Comparison of ENCODE assay signal across 8 cellular contexts in genomic region chr13:91133941-91134772, GRCh38.
DNase-seq lines count a peak whose midpoint lies in the region; ATAC-seq and TF ChIP-seq lines count a peak whose summit lies in the region.

No MANE protein-coding gene starts in this region.

- DNase-seq in D341Med (ENCODE audit: low spot score) (peak; percentile 59), NCI-H2171 treated with DMSO at 0.1 percent for 48 hours (lab: John Stamatoyannopoulos, UW) (peak; percentile 44), foreskin melanocyte (peak; percentile 54), osteoblast (ENCODE audit: insufficient read length, low spot score, missing footprints) (no peak), cortex of kidney (lab: John Stamatoyannopoulos, UW) (no peak)
- DNase-seq in activated CD4-positive, alpha-beta T cell treated with anti-CD3 and anti-CD28 coated beads, Interleukin-2, amount 50 U/mL, for 48 hours: peak; percentile 11 to 33

- H3K79me2 ChIP-seq in osteoblast (ENCODE audit: insufficient read depth, low read length): no peaks in the 10 kb centered on the region

- H2AFZ ChIP-seq in osteoblast (ENCODE audit: low read length): no peak overlapping the region

- no peaks in the 10 kb centered on the region for H3K9me3 ChIP-seq in osteoblast (ENCODE audit: low read depth, low read length)

- no peaks in the 10 kb centered on the region for H3K27me3 ChIP-seq in osteoblast (ENCODE audit: insufficient read depth, low read length)

- peak; percentile 78 for ATAC-seq in GM19025 (IDR thresholded peaks at IDR 0.05; ENCODE audit: low read depth, unreplicated experiment)
- ATAC-seq in HG03103 (IDR thresholded peaks at IDR 0.05; ENCODE audit: low read depth, unreplicated experiment): peak; percentile 87

- no peak overlapping the region for H3K4me2 ChIP-seq in osteoblast (ENCODE audit: insufficient read depth, low read length)

- no peaks in the 10 kb centered on the region for H4K20me1 ChIP-seq in osteoblast (ENCODE audit: insufficient read depth, low read length)

- H3K4me3 ChIP-seq in osteoblast (ENCODE audit: insufficient read depth, low read length): no peak overlapping the region

- peak; percentile 63 for TF ChIP-seq CTCF in osteoblast (IDR thresholded peaks at IDR 0.05; ENCODE audit: extremely low read depth, low read depth, low read length)

- no peaks in the 10 kb centered on the region for H3K36me3 ChIP-seq in osteoblast (ENCODE audit: insufficient read depth, low read length)

- H3K4me1 ChIP-seq in osteoblast (ENCODE audit: insufficient read depth, low read length): no peaks in the 10 kb centered on the region

- no peak overlapping the region for H3K27ac ChIP-seq in osteoblast (ENCODE audit: low read depth, low read length)

Comparison
In these comparisons a context has a peak if more than half of its experiments do, and no peak if none do; other contexts are left out.
1. DNase-seq: peak in D341Med (single experiment), NCI-H2171 treated with DMSO at 0.1 percent for 48 hours (single experiment), activated CD4-positive, alpha-beta T cell treated with anti-CD3 and anti-CD28 coated beads, Interleukin-2, amount 50 U/mL, for 48 hours (2 of 2) and foreskin melanocyte (single experiment); none in osteoblast (single experiment) and cortex of kidney (single experiment).